In the genomic region with DNA sequence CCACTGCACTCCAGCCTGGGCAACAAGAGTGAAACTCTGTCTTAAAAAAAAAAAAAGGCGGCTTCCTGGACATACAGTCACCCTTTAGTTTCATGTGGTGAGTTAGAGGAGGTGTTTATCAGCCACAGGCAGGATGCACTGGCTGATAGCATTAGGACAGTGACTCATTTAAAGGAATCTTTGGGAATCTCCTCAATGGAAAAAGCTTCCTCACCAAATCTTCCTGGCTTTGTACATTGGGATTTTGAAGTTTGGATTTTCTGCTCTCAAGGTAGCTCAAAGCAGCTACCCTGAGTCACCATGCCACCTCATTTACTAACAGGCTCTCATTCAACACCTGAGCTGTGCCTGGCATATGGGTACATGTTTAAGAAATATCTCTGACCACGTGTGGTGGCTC, we compare ENCODE assay signal across 1 cellular context.
TF ChIP-seq lines count a peak whose summit lies in the region.

No MANE protein-coding gene starts in this region.

TF ChIP-seq in A549, 52 proteins besides CTCF, POLR2A, EP300 and RAD21 (continued from another document):
- TF ChIP-seq, protein P1, sequence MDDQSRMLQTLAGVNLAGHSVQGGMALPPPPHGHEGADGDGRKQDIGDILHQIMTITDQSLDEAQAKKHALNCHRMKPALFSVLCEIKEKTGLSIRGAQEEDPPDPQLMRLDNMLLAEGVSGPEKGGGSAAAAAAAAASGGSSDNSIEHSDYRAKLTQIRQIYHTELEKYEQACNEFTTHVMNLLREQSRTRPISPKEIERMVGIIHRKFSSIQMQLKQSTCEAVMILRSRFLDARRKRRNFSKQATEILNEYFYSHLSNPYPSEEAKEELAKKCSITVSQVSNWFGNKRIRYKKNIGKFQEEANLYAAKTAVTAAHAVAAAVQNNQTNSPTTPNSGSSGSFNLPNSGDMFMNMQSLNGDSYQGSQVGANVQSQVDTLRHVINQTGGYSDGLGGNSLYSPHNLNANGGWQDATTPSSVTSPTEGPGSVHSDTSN (IDR thresholded peaks at IDR 0.05): no peak
- TF ChIP-seq EHMT2 (IDR thresholded peaks at IDR 0.05; ENCODE audit: low read depth): no peak
- no peak for TF ChIP-seq ESRRA (IDR thresholded peaks at IDR 0.05; ENCODE audit: borderline replicate concordance, low read length)
